8 cellular contexts compared by ENCODE assay signal in genomic region chr7:100585511-100586265, GRCh38. TPM values are rescaled to one million over a fixed set of nuclear protein-coding genes. Genes with fewer than 3 reads are reported as not detected.
DNase-seq lines count a peak whose midpoint lies in the region; ATAC-seq and TF ChIP-seq lines count a peak whose summit lies in the region.

Gene LRCH4 (minus strand): TSS chr7:100586129. CDS start chr7:100586100, 29 bp downstream.

- H3K27me3 ChIP-seq in neural progenitor cell, result no peaks in the 10 kb centered on the region

- H3K27me3 Mint-ChIP-seq in neural progenitor cell (ENCODE audit: insufficient read depth, low read depth), result peaks cover 12% of the 10 kb centered on the region

- peak; percentile 14 for ATAC-seq in HG02973 (IDR thresholded peaks at IDR 0.05; ENCODE audit: unreplicated experiment)

- peaks cover 44% of the 10 kb centered on the region for H3K4me1 Mint-ChIP-seq in neural progenitor cell

- DNase-seq in NCI-H187 (lab: John Stamatoyannopoulos, UW), result peak; percentile 59 to 66
- DNase-seq in NCI-H187 treated with DMSO at 0.1 percent for 48 hours (lab: John Stamatoyannopoulos, UW), result no peak
- DNase-seq in NCI-H748 treated with DMSO at 0.1 percent for 48 hours (lab: John Stamatoyannopoulos, UW), result peak; percentile 66
- DNase-seq in activated T-helper 1 cell treated with Interleukin-2 at 50 U/mL for 16 hours (ENCODE audit: low read depth), result peak; percentile 55
- peak; percentile 17 for DNase-seq in fibroblast of mammary gland (ENCODE audit: low read depth)
- DNase-seq in neural progenitor cell (ENCODE audit: low spot score), result peak; percentile 77
- no peak for DNase-seq in midbrain (lab: John Stamatoyannopoulos, UW)

- peaks cover 36% of the 10 kb centered on the region for H3K4me1 ChIP-seq in neural progenitor cell

- H4K20me1 ChIP-seq in neural progenitor cell (ENCODE audit: low read depth), result peaks cover 34% of the 10 kb centered on the region

- H3K27ac ChIP-seq in neural progenitor cell, result peak within 1 kb of the TSS; percentile 90

- peak within 1 kb of the TSS; percentile 90 for H3K4me2 ChIP-seq in neural progenitor cell

- peaks cover 38% of the 10 kb centered on the region for H3F3A ChIP-seq in neural progenitor cell (ENCODE audit: low read depth)

- H3K4me3 ChIP-seq in fibroblast of mammary gland (ENCODE audit: control insufficient read depth, low read depth, low read length), result peak within 1 kb of the TSS; percentile 87
- peak within 1 kb of the TSS; percentile 75 for H3K4me3 ChIP-seq in neural progenitor cell

- H2AFZ ChIP-seq in neural progenitor cell (replicated peaks), result no peak within 1 kb of the TSS

- no peaks in the 10 kb centered on the region for H3K36me3 ChIP-seq in neural progenitor cell

- H3K36me3 Mint-ChIP-seq in neural progenitor cell, result no peaks in the 10 kb centered on the region

- no peak for TF ChIP-seq CTCF in fibroblast of mammary gland (conservative IDR thresholded peaks at IDR 0.05; ENCODE audit: control insufficient read depth, insufficient read depth, low read depth, low read length)
- no peak for TF ChIP-seq CTCF in neural progenitor cell (IDR thresholded peaks at IDR 0.05)

- H3K79me2 ChIP-seq in neural progenitor cell (ENCODE audit: low read depth), result peaks cover 16% of the 10 kb centered on the region

- H3K9ac ChIP-seq in neural progenitor cell, result peak within 1 kb of the TSS; percentile 53

- no peaks in the 10 kb centered on the region for H3K9me3 ChIP-seq in neural progenitor cell (ENCODE audit: low read depth)

- no peaks in the 10 kb centered on the region for H3K9me3 Mint-ChIP-seq in neural progenitor cell

- H3K27ac Mint-ChIP-seq in neural progenitor cell, result peak within 1 kb of the TSS; percentile 96

- peak within 1 kb of the TSS; percentile 98 for H3K4me3 Mint-ChIP-seq in neural progenitor cell

RNA-seq across cellular contexts. Expression of gene LRCH4, which starts in this region (rescaled TPM):
- total RNA-seq in neural progenitor cell (ENCODE audit: low replicate concordance), result 4.5 and 55.9 TPM in 2 replicates

Comparison
In these comparisons a context has a peak if more than half of its experiments do, and no peak if none do; other contexts are left out.
1. DNase-seq: peak in NCI-H187 (2 of 2), NCI-H748 treated with DMSO at 0.1 percent for 48 hours (single experiment), activated T-helper 1 cell treated with Interleukin-2 at 50 U/mL for 16 hours (single experiment), fibroblast of mammary gland (single experiment) and neural progenitor cell (single experiment); none in NCI-H187 treated with DMSO at 0.1 percent for 48 hours (single experiment) and midbrain (single experiment).